Comparison of ENCODE assay signal across 28 cellular contexts in genomic region chr20:13442990-13443389, GRCh38.
"Had no signal": no experiment of that assay in that cellular context is flagged by ENCODE, and none has a peak within 500 bp of the region (broad histone marks: within the 10 kb centered on the region; RNA-seq: fewer than 3 reads in every experiment).

No MANE protein-coding gene starts in this region.

- H3K79me2 ChIP-seq: hepatocyte had no signal

- H3K36me3 ChIP-seq: esophagus muscularis mucosa, gastroesophageal sphincter, heart left ventricle, left lung, ovary, sigmoid colon, tibial artery had no signal

- H3K27ac ChIP-seq: epithelial cell of prostate, esophagus muscularis mucosa, foreskin keratinocyte, gastroesophageal sphincter, heart left ventricle, hepatocyte, left lung, ovary, psoas muscle, sigmoid colon, spleen, testis, tibial artery had no signal

- H3K9me3 ChIP-seq: psoas muscle, testis had no signal

- ATAC-seq: foreskin keratinocyte; gastroesophageal sphincter; heart left ventricle; left cardiac atrium; left lung; naive thymus-derived CD4-positive, alpha-beta T cell; psoas muscle; right cardiac atrium; stimulated activated memory B cell treated with anti-CD40 and anti-IgM and Interleukin-4, amounts not matched to agents 10 μg/mL and 1 μg/mL and 100 μg/mL, for 72 hours; stimulated activated naive CD8-positive, alpha-beta T cell treated with anti-CD3 and anti-CD28 coated beads, Interleukin-15, Interleukin-2, amounts not matched to agents 100 U/mL and 50 U/mL, for 24 hours had no signal

- H3K27me3 Mint-ChIP-seq: dendritic cell treated with granulocyte-macrophage colony-stimulating factor and Interleukin-4, amounts not matched to agents 40 ng/mL and 50 ng/mL, for 4 days; naive thymus-derived CD4-positive, alpha-beta T cell; stimulated activated memory B cell treated with anti-CD40 and anti-IgM and Interleukin-4, amounts not matched to agents 10 μg/mL and 1 μg/mL and 100 μg/mL, for 72 hours; type B pancreatic cell had no signal

- H3K4me1 ChIP-seq: esophagus muscularis mucosa, foreskin keratinocyte, gastroesophageal sphincter, heart left ventricle, left lung, psoas muscle, sigmoid colon, spleen, testis, tibial artery had no signal

- H3K4me1 Mint-ChIP-seq: naive thymus-derived CD4-positive, alpha-beta T cell; stimulated activated memory B cell treated with anti-CD40 and anti-IgM and Interleukin-4, amounts not matched to agents 10 μg/mL and 1 μg/mL and 100 μg/mL, for 72 hours had no signal

- H3K4me3 Mint-ChIP-seq: dendritic cell treated with granulocyte-macrophage colony-stimulating factor and Interleukin-4, amounts not matched to agents 40 ng/mL and 50 ng/mL, for 4 days; endodermal cell; naive thymus-derived CD4-positive, alpha-beta T cell; stimulated activated memory B cell treated with anti-CD40 and anti-IgM and Interleukin-4, amounts not matched to agents 10 μg/mL and 1 μg/mL and 100 μg/mL, for 72 hours; type B pancreatic cell had no signal

- DNase-seq: effector CD8-positive, alpha-beta T cell; endodermal cell; foreskin keratinocyte; heart left ventricle; left cardiac atrium; left lung; mesenchymal stem cell; midbrain; naive thymus-derived CD4-positive, alpha-beta T cell; occipital lobe; ovary; posterior cingulate gyrus; psoas muscle; right cardiac atrium; sigmoid colon; spleen; stimulated activated CD4-positive, alpha-beta T cell treated with anti-CD3 and anti-CD28 coated beads, Interleukin-4, amount 100 ng/mL, for 4 hours; stimulated activated naive CD8-positive, alpha-beta T cell treated with anti-CD3 and anti-CD28 coated beads, Interleukin-15, Interleukin-2, amounts not matched to agents 100 U/mL and 50 U/mL, for 24 hours; substantia nigra; testis; tibial artery had no signal

- H3K4me3 ChIP-seq: esophagus muscularis mucosa, gastroesophageal sphincter, heart left ventricle, hepatocyte, left lung, ovary, psoas muscle, sigmoid colon, spleen, testis, tibial artery had no signal

- H3K4me2 ChIP-seq: hepatocyte had no signal

- H3K27ac Mint-ChIP-seq: dendritic cell treated with granulocyte-macrophage colony-stimulating factor and Interleukin-4, amounts not matched to agents 40 ng/mL and 50 ng/mL, for 4 days; endodermal cell; naive thymus-derived CD4-positive, alpha-beta T cell; stimulated activated memory B cell treated with anti-CD40 and anti-IgM and Interleukin-4, amounts not matched to agents 10 μg/mL and 1 μg/mL and 100 μg/mL, for 72 hours; type B pancreatic cell had no signal

- H2AFZ ChIP-seq: hepatocyte had no signal

- H3K27me3 ChIP-seq: esophagus muscularis mucosa, foreskin keratinocyte, gastroesophageal sphincter, heart left ventricle, hepatocyte, left lung, ovary, sigmoid colon, spleen, testis, tibial artery had no signal
